ENCODE assay signal across 27 cellular contexts in the genomic region with DNA sequence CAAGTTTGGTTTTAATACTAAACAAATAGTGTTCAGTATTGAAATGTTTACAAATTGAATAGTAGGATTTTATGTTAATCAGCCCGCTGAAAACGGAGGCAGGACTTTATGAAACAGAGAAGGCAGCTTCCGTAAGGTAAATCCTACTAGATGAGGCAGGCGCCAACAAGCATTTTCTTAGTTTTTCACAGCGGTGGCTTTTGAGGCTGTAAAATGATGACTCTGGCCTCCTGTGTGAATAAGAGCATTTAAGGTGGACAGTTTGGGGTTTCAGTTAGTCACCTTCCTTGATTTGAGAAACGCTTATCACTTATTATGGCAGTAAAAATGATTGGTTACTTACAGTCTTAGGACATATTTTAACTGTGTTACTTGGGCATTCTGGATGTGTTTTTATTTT.
A peak's percentile ranks its signal among the peaks of the same experiment; 100 is the strongest.
DNase-seq lines count a peak whose midpoint lies in the region; ATAC-seq, FAIRE-seq and TF ChIP-seq lines count a peak whose summit lies in the region.
"Had no signal": no experiment of that assay in that cellular context is flagged by ENCODE, and none has a peak within 500 bp of the region (broad histone marks: within the 10 kb centered on the region; RNA-seq: fewer than 3 reads in every experiment).

No MANE protein-coding gene starts in this region.

- CTCF ChIA-PET in naive thymus-derived CD4-positive, alpha-beta T cell (lab: Charles Lee): no interaction called here

- no peaks in the 10 kb centered on the region for H3K9me3 ChIP-seq in naive thymus-derived CD4-positive, alpha-beta T cell (ENCODE audit: control insufficient read depth in 2 of 3, low read length in 3 of 3)
- H3K9me3 ChIP-seq: lower lobe of right lung, pancreas, transverse colon had no signal

- H3K4me3 ChIP-seq in bronchial epithelial cell (ENCODE audit: low read depth, low read length): no peak overlapping the region
- H3K4me3 ChIP-seq in naive thymus-derived CD4-positive, alpha-beta T cell (ENCODE audit: low read length): no peak overlapping the region
- H3K4me3 ChIP-seq: dorsolateral prefrontal cortex, K562, lower lobe of right lung, pancreas, transverse colon had no signal

- peak; percentile 21 for ATAC-seq in naive thymus-derived CD4-positive, alpha-beta T cell
- ATAC-seq in GM21619 (IDR thresholded peaks at IDR 0.05; ENCODE audit: unreplicated experiment): no peak
- no peak for ATAC-seq in HG03097 (IDR thresholded peaks at IDR 0.05; ENCODE audit: low FRiP score, unreplicated experiment)
- ATAC-seq: K562; lower lobe of right lung; stimulated activated memory B cell treated with anti-CD40 and anti-IgM and Interleukin-4, amounts not matched to agents 10 μg/mL and 1 μg/mL and 100 μg/mL, for 72 hours had no signal

- intact Hi-C loops in naive thymus-derived CD4-positive, alpha-beta T cell (cut with micrococcal nuclease): no loop called here

- H3K36me3 ChIP-seq in bronchial epithelial cell (ENCODE audit: control insufficient read depth, insufficient read depth, low read length): no peaks in the 10 kb centered on the region
- no peaks in the 10 kb centered on the region for H3K36me3 ChIP-seq in naive thymus-derived CD4-positive, alpha-beta T cell (ENCODE audit: control insufficient read depth in 2 of 3, insufficient read depth in 3 of 3, low read length in 3 of 3)
- H3K36me3 ChIP-seq: lower lobe of right lung, pancreas, transverse colon, WERI-Rb-1 had no signal

- TF ChIP-seq CTCF in bronchial epithelial cell (IDR thresholded peaks at IDR 0.05; ENCODE audit: insufficient read depth, low read length, severe bottlenecking): no peak

- FAIRE-seq in bronchial epithelial cell (lab: Jason Lieb, UNC): no peak
- FAIRE-seq: H1, K562, pancreas had no signal

- H3K27ac Mint-ChIP-seq in naive thymus-derived CD4-positive, alpha-beta T cell: peak overlapping the region in 1 of 9 donors; percentile 87

- H3K4me3 Mint-ChIP-seq in naive thymus-derived CD4-positive, alpha-beta T cell: peak overlapping the region in 1 of 10 donors; percentile 17
- H3K4me3 Mint-ChIP-seq: activated CD4-positive, alpha-beta T cell treated with anti-CD3 and anti-CD28 coated beads, Interleukin-2, amount 10 ng/mL, durations not matched to agents 24 days and 14 days; activated T-helper 1 cell treated with anti-CD3 and anti-CD28 coated beads, Interleukin-12 subunit alpha, Interleukin-12 subunit beta, Interleukin-2, Interleukin-4 antibody, amounts not matched to agents 30 ng/mL and 10 ng/mL and 1 ng/mL, durations not matched to agents 14 hours and 24 hours and 36 hours; stimulated activated memory B cell treated with anti-CD40 and anti-IgM and Interleukin-4, amounts not matched to agents 10 μg/mL and 1 μg/mL and 100 μg/mL, for 72 hours had no signal

- H3K27ac ChIP-seq in naive thymus-derived CD4-positive, alpha-beta T cell (ENCODE audit: low read depth, low read length): no peak overlapping the region
- H3K27ac ChIP-seq: 22Rv1, C4-2B, lower lobe of right lung, pancreas, transverse colon, WERI-Rb-1 had no signal

- DNase-seq in DMS153 treated with DMSO at 0.1 percent for 48 hours (lab: John Stamatoyannopoulos, UW; ENCODE audit: unreplicated experiment) (peak; percentile 54), DMS153 (lab: John Stamatoyannopoulos, UW) (no peak), NCI-H1092 (lab: John Stamatoyannopoulos, UW) (peak; percentile 40), bronchial epithelial cell (ENCODE audit: low read depth) (peak; percentile 80), mesenteric fat pad (ENCODE audit: low spot score) (no peak)
- DNase-seq in naive thymus-derived CD4-positive, alpha-beta T cell: no peak
- DNase-seq: activated CD4-positive, alpha-beta T cell treated with anti-CD3 and anti-CD28 coated beads, Interleukin-2, amount 10 ng/mL, durations not matched to agents 24 days and 14 days; activated naive CD4-positive, alpha-beta T cell treated with Interleukin-2 at 50 U/mL for 16 hours; cerebellar nuclear complex; dorsolateral prefrontal cortex; hippocampal formation; lower lobe of right lung; NCI-H1105; NCI-H187 treated with DMSO at 0.1 percent for 48 hours; NCI-H345; NCI-H82; pancreas; transverse colon; WERI-Rb-1 had no signal

- POLR2A ChIA-PET in naive thymus-derived CD4-positive, alpha-beta T cell (lab: Charles Lee): no interaction called here

- H3K4me1 Mint-ChIP-seq in naive thymus-derived CD4-positive, alpha-beta T cell: peaks cover 23 to 42% (median 29%) of the 10 kb centered on the region in 7 donors

- H3K36me3 Mint-ChIP-seq in naive thymus-derived CD4-positive, alpha-beta T cell: peaks cover 9 to 26% (median 22%) of the 10 kb centered on the region in 5 donors

- no peaks in the 10 kb centered on the region for H3K27me3 Mint-ChIP-seq in naive thymus-derived CD4-positive, alpha-beta T cell
- H3K27me3 Mint-ChIP-seq: activated CD4-positive, alpha-beta T cell treated with anti-CD3 and anti-CD28 coated beads, Interleukin-2, amount 10 ng/mL, durations not matched to agents 24 days and 14 days; stimulated activated memory B cell treated with anti-CD40 and anti-IgM and Interleukin-4, amounts not matched to agents 10 μg/mL and 1 μg/mL and 100 μg/mL, for 72 hours had no signal

- peaks cover 10 to 43% of the 10 kb centered on the region in 2 donors for H3K4me1 ChIP-seq in naive thymus-derived CD4-positive, alpha-beta T cell (ENCODE audit: control insufficient read depth in 2 of 2, insufficient read depth in 2 of 2, low read length in 2 of 2)
- H3K4me1 ChIP-seq: pancreas, transverse colon had no signal

- H3K27me3 ChIP-seq in bronchial epithelial cell (ENCODE audit: control insufficient read depth, insufficient read depth, low read length): no peaks in the 10 kb centered on the region
- H3K27me3 ChIP-seq in naive thymus-derived CD4-positive, alpha-beta T cell (ENCODE audit: control insufficient read depth in 2 of 2, insufficient read depth in 2 of 2, low read length in 2 of 2): no peaks in the 10 kb centered on the region
- H3K27me3 ChIP-seq: dorsolateral prefrontal cortex, pancreas, transverse colon had no signal

- H3K9me3 Mint-ChIP-seq in naive thymus-derived CD4-positive, alpha-beta T cell: peaks cover 0 to 8% (median 0%) of the 10 kb centered on the region in 11 donors
- H3K9me3 Mint-ChIP-seq: activated CD4-positive, alpha-beta T cell treated with anti-CD3 and anti-CD28 coated beads, Interleukin-2, amount 10 ng/mL, durations not matched to agents 24 days and 14 days; activated T-helper 1 cell treated with anti-CD3 and anti-CD28 coated beads, Interleukin-12 subunit alpha, Interleukin-12 subunit beta, Interleukin-2, Interleukin-4 antibody, amounts not matched to agents 30 ng/mL and 10 ng/mL and 1 ng/mL, durations not matched to agents 14 hours and 24 hours and 36 hours had no signal

Comparison
In these comparisons a context has a peak if more than half of its experiments do, and no peak if none do; other contexts are left out.
1. DNase-seq: peak in DMS153 treated with DMSO at 0.1 percent for 48 hours (single experiment), NCI-H1092 (single experiment) and bronchial epithelial cell (single experiment); none in DMS153 (single experiment), naive thymus-derived CD4-positive, alpha-beta T cell (0 of 9) and mesenteric fat pad (single experiment).